22 cellular contexts compared by ENCODE assay signal in genomic region chr1:183958958-183959357, GRCh38.
DNase-seq lines count a peak whose midpoint lies in the region; ATAC-seq, FAIRE-seq and TF ChIP-seq lines count a peak whose summit lies in the region.
"Had no signal": no experiment of that assay in that cellular context is flagged by ENCODE, and none has a peak within 500 bp of the region (broad histone marks: within the 10 kb centered on the region; RNA-seq: fewer than 3 reads in every experiment).

No MANE protein-coding gene starts in this region.

- H3K27ac ChIP-seq in caudate nucleus (ENCODE audit: low read depth, low read length) (peak overlapping the region; percentile 38), testis (peak overlapping the region; percentile 26 to 83), small intestine (ENCODE audit: low read depth in 1 of 2, low read length in 1 of 2) (no peak overlapping the region)
- H3K27ac ChIP-seq: A549, C4-2B had no signal

- H3K27me3 ChIP-seq in testis (no peaks in the 10 kb centered on the region), small intestine (ENCODE audit: control insufficient read depth in 2 of 2, insufficient read depth in 2 of 2, low read length in 2 of 2) (no peaks in the 10 kb centered on the region)
- H3K27me3 ChIP-seq: MG63 had no signal

- H3K4me3 ChIP-seq in testis (no peak overlapping the region), small intestine (ENCODE audit: low read depth in 1 of 2, low read length in 2 of 2) (no peak overlapping the region)
- H3K4me3 ChIP-seq: A549, GM12878, MG63 had no signal

- intact Hi-C loops in Right ventricle myocardium superior (cut with DNase I) = no loop called here
- intact Hi-C loops in sciatic nerve (cut with DNase I) = no loop called here
- intact Hi-C loops in testis (cut with DNase I; ENCODE audit: low total_unique reads) = no loop called here

- ATAC-seq in Right ventricle myocardium superior (ENCODE audit: poor library complexity) = peak; percentile 78
- ATAC-seq in sciatic nerve = peak; percentile 94
- no peak for ATAC-seq in GM18502 (IDR thresholded peaks at IDR 0.05; ENCODE audit: poor library complexity, unreplicated experiment)
- ATAC-seq: A549, GM12878, Panc1 had no signal

- DNase-seq in caudate nucleus (lab: John Stamatoyannopoulos, UW) (no peak), Right ventricle myocardium superior (no peak), sciatic nerve (ENCODE audit: low spot score) (no peak), testis (peak; percentile 46), putamen (ENCODE audit: low spot score) (no peak), iPS-NIHi11 (ENCODE audit: low spot score) (no peak), small intestine (no peak)
- DNase-seq: DND-41, HFFc6, IMR-90, Karpas-422, MG63, NCI-H1092, NCI-H2107, NCI-H2227 treated with DMSO at 0.1 percent for 48 hours had no signal

- H3K4me1 ChIP-seq in testis (peaks cover 4% of the 10 kb centered on the region), small intestine (ENCODE audit: control insufficient read depth in 2 of 2, insufficient read depth in 1 of 2, low read depth in 1 of 2, low read length in 1 of 2) (no peaks in the 10 kb centered on the region)
- H3K4me1 ChIP-seq: A549 had no signal

- H3K9me3 ChIP-seq in testis (no peaks in the 10 kb centered on the region), small intestine (ENCODE audit: control insufficient read depth, low read depth) (no peaks in the 10 kb centered on the region)
- H3K9me3 ChIP-seq: A549, MG63 had no signal

- 48 to 62% methylated on average over 1 of the region's 1 CpG for WGBS in testis, 2 donors
- 78 to 97% (median 85%) methylated on average over 1 of the region's 1 CpG for WGBS in small intestine, 3 donors

- no peak for TF ChIP-seq CTCF in testis (IDR thresholded peaks at IDR 0.05)

- no peak for FAIRE-seq in small intestine (lab: Jason Lieb, UNC)
- FAIRE-seq: A549, G401.6, GM12878, H1 had no signal

- H3K36me3 ChIP-seq in testis (ENCODE audit: low read depth, missing control alignments) (no peaks in the 10 kb centered on the region), small intestine (ENCODE audit: control insufficient read depth in 2 of 2, insufficient read depth in 2 of 2, low read length in 2 of 2) (no peaks in the 10 kb centered on the region)
- H3K36me3 ChIP-seq: MG63 had no signal

- no peak for TF ChIP-seq POLR2A in testis (IDR thresholded peaks at IDR 0.05)

Comparison
In these comparisons a context has a peak if more than half of its experiments do, and no peak if none do; other contexts are left out.
1. H3K27ac ChIP-seq: peak in caudate nucleus (single experiment) and testis (2 of 2); none in small intestine (0 of 2).